8 cellular contexts compared by ENCODE assay signal in genomic region chr14:102086972-102087761, GRCh38. TPM values are rescaled to one million over a fixed set of nuclear protein-coding genes. Genes with fewer than 3 reads are reported as not detected.
DNase-seq lines count a peak whose midpoint lies in the region; ATAC-seq and TF ChIP-seq lines count a peak whose summit lies in the region.

TSS of gene HSP90AA1 (minus strand) at chr14:102087044. CDS start at chr14:102086378, 666 bp downstream.

- H3K36me3 ChIP-seq in prostate gland, result peaks cover 4 to 17% of the 10 kb centered on the region in 2 donors

- peak within 1 kb of the TSS; percentile 98 to 100 for H3K4me3 ChIP-seq in prostate gland

- TF ChIP-seq CTCF in GM13977 (IDR thresholded peaks at IDR 0.05; ENCODE audit: extremely low read depth, insufficient read depth, missing control alignments) (no peak), prostate gland (IDR thresholded peaks at IDR 0.05) (peak in 1 of 4 experiments; percentile 15)

- ATAC-seq in HG02870 (IDR thresholded peaks at IDR 0.05; ENCODE audit: unreplicated experiment), result peak; percentile 70
- peak; percentile 91 to 94 for ATAC-seq in left cardiac atrium

- in situ Hi-C loops in GM13977 (cut with MboI; ENCODE audit: low pct_unique_long_range_greater_than_20kb, low sequenced_read_pairs, unreplicated experiment), result no loop called here

- H3K9me3 ChIP-seq in prostate gland, result no peaks in the 10 kb centered on the region

- DNase-seq in GM13977 (ENCODE audit: low spot score) (peak; percentile 98), NCI-H1694 (lab: John Stamatoyannopoulos, UW) (peak; percentile 95), amniotic epithelial cell (ENCODE audit: low read depth) (peak; percentile 83), left cardiac atrium (peak; percentile 96), prostate gland (ENCODE audit: low spot score) (peak; percentile 90), ureter (ENCODE audit: low spot score) (peak; percentile 97)

- intact Hi-C loops in T-helper 1 cell treated with Interleukin-12 subunit alpha and Interleukin-12 subunit beta and Interleukin-4 antibody, amounts not matched to agents 30 ng/mL and 1 ng/mL, for 36 hours (cut with micrococcal nuclease), result loop anchor here (1.0 to 10.0 kb wide), 13 partner anchors 52 to 1248 kb away; partner anchors contain the start of genes CINP, DYNC1H1, EIF5 and PPP2R5C
- intact Hi-C loops in left cardiac atrium (cut with DNase I), result loop anchor here in 1 of 2 donors (5.0 kb wide), 2 partner anchors 115 to 230 kb away; partner anchors contain the start of gene ZNF839
- intact Hi-C loops in prostate gland (cut with DNase I), result loop anchor here (5.0 kb wide), 4 partner anchors 35 to 325 kb away; partner anchors contain the start of genes DYNC1H1, PPP2R5C and ZNF839

- TF ChIP-seq POLR2A in prostate gland (IDR thresholded peaks at IDR 0.05), result peak; percentile 97

- no peaks in the 10 kb centered on the region for H3K27me3 ChIP-seq in prostate gland (replicated peaks; ENCODE audit: insufficient read depth)

- WGBS in prostate gland, result under 1% methylated on average over 63 of the region's 106 CpGs

- H3K27ac ChIP-seq in prostate gland, result peak within 1 kb of the TSS; percentile 100

- H3K4me1 ChIP-seq in prostate gland (replicated peaks), result peaks cover 5% of the 10 kb centered on the region

RNA-seq across cellular contexts. Expression of gene HSP90AA1, which starts in this region (rescaled TPM):
- 580 and 595 TPM in 2 replicates for total RNA-seq in T-helper 1 cell treated with Interleukin-12 subunit alpha and Interleukin-12 subunit beta and Interleukin-4 antibody, amounts not matched to agents 30 ng/mL and 1 ng/mL, for 36 hours
- 100 to 1,000 TPM; 395 to 505 TPM for total RNA-seq in left cardiac atrium
- total RNA-seq in prostate gland, result 100 to 1,000 TPM; 423 to 540 TPM
- 583 TPM for total RNA-seq in ureter

Comparison
In these comparisons a context has a peak if more than half of its experiments do, and no peak if none do; other contexts are left out.
1. Peak in every context shown above with its lines: DNase-seq, ATAC-seq, H3K4me3 ChIP-seq and H3K27ac ChIP-seq.